13 cellular contexts compared by ENCODE assay signal in the genomic region with DNA sequence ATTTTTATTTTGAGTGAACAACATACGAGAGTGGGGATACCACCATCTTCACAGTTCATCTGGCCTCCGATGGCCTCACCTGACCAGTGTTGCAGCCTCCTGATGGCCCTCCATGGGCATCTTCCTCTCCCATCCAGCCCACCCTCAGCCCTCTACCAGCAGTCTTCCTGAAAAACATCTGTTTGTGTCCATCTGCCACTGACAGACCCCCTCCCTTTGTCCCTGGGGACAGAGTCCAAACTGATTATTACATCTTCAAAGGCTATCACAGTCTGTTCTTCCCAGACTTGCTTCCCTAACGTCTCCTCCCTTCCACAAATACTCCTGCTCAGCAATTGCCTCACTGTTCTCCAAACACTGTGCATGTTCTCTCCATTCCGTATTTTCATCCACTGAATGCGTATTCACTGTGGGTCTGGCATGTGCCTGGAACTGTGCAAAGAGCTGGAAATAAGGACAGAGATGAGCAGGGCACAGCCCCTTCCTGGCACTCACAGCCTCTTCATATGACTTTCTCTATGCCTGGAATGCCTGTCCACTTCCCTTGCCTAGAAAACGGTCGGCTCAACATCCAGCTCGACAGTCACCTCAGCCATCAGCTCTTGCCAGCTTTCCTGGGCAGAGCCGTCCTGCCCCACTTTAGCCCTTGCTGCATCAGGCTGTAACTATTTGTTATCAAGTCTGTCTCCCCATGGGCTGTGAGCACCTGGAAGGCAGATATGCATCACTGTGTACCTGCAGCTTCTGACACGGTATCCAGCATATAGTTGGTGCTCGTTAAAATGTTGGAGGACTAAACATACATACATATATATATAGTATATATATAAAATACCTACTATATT.
"Had no signal": no experiment of that assay in that cellular context is flagged by ENCODE, and none has a peak within 500 bp of the region (broad histone marks: within the 10 kb centered on the region; RNA-seq: fewer than 3 reads in every experiment).

No MANE protein-coding gene starts in this region.

- H3K27ac ChIP-seq: foreskin keratinocyte, ovary, upper lobe of right lung had no signal

- H3K36me3 ChIP-seq: ovary, upper lobe of right lung had no signal

- H3K4me3 ChIP-seq: ovary, upper lobe of right lung had no signal

- ATAC-seq: sciatic nerve, upper lobe of right lung had no signal

- H3K9me3 ChIP-seq: ovary, upper lobe of right lung had no signal

- H3K27me3 ChIP-seq: ovary had no signal

- DNase-seq: activated CD4-positive, alpha-beta T cell treated with anti-CD3 and anti-CD28 coated beads, Interleukin-2, amount 50 U/mL, for 48 hours; activated CD4-positive, CD25-positive, alpha-beta regulatory T cell treated with anti-CD3 and anti-CD28 coated beads, Interleukin-2, amount 50 U/mL, for 72 hours; activated gamma-delta T cell; activated T-cell treated with anti-CD3 and anti-CD28 coated beads, Interleukin-2, amount 50 U/mL, for 48 hours; anterior cingulate cortex; cortex of kidney; effector memory CD4-positive, alpha-beta T cell; immature natural killer cell; ovary; stimulated activated naive CD8-positive, alpha-beta T cell treated with anti-CD3 and anti-CD28 coated beads, Interleukin-15, amount 100 ng/mL, for 72 hours; upper lobe of right lung had no signal
